In the genomic region with DNA sequence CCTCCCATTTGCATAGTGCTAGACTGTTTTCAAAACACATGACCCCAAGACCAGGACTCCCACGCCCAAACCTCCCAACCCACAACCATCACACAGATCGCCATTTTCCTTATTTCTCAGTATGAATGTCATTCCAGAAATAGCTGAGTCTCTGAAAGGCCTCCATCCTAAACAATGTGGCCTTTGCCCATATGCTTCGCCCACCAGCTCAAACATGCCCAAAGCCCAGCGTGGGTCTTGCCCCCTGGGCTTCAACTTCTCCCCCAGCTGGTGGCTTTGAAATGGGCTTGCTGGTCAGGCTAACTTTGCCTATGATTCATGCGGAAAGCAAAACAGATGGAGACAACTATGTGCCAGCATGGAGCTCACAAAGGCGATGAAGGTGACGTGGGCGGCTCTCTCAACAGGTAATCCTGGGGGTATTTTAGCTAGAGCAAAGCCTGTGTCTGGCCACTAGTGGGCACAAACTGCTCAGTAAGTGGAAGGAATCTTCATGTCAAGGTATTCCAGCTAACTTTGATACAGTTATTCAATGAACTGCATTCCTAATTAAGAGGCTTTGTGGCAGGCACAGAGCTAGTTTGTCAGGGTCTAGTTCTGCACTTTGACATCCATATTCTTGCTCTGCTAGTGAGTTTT, we compare ENCODE assay signal across 10 cellular contexts. TPM values are rescaled to one million over a fixed set of nuclear protein-coding genes. Genes with fewer than 3 reads are reported as not detected.
DNase-seq lines count a peak whose midpoint lies in the region; ATAC-seq, FAIRE-seq and TF ChIP-seq lines count a peak whose summit lies in the region.
"Had no signal": no experiment of that assay in that cellular context is flagged by ENCODE, and none has a peak within 500 bp of the region (broad histone marks: within the 10 kb centered on the region; RNA-seq: fewer than 3 reads in every experiment).

No MANE protein-coding gene starts in this region.

- no peak overlapping the region for H3K27ac ChIP-seq in A549

- DNase-seq in A549 (ENCODE audit: low read depth in 1 of 2, low spot score in 1 of 2) (peak; percentile 31 to 47), HEK293T (ENCODE audit: extremely low spot score) (peak; percentile 29), astrocyte of the spinal cord (ENCODE audit: low read depth, low spot score) (no peak), islet precursor cell (peak; percentile 52), GM19239 (ENCODE audit: insufficient read length, low spot score) (no peak), NOMO-1 (lab: John Stamatoyannopoulos, UW; ENCODE audit: unreplicated experiment in 2 of 2) (no peak), KG1 (lab: John Stamatoyannopoulos, UW) (no peak)
- DNase-seq in activated naive CD4-positive, alpha-beta T cell treated with Interleukin-2 at 50 U/mL for 16 hours = no peak
- DNase-seq: NCI-H1092 had no signal

- H3K4me3 ChIP-seq in A549 = no peak overlapping the region
- no peak overlapping the region for H3K4me3 ChIP-seq in astrocyte of the spinal cord (ENCODE audit: low read depth, low read length)

- CTCF ChIA-PET in A549 (lab: Yijun Ruan, JAX) (interaction anchor here (0.6 to 8.0 kb wide), 13 partner anchors 10 to 716 kb away, joined by 3 to 78 read pairs (median 3); no protein-coding TSS in a partner anchor), HEK293T (lab: Yijun Ruan, JAX) (interaction anchor here (1.1 to 2.0 kb wide), 4 partner anchors 9 to 255 kb away, joined by 3 to 13 read pairs (median 5); no protein-coding TSS in a partner anchor)

- no peak overlapping the region for H3K4me2 ChIP-seq in A549

- H3K9me3 ChIP-seq in A549 = 0 out of 3 replicates have a peak, but pooled peaks cover 2% of the 10 kb centered on the region

- 95% methylated on average over 8 of the region's 8 CpGs for WGBS in A549 (ENCODE audit: missing lambda C conversion rate)

- peak; percentile 47 to 67; a peak in 3 of 5 replicates for TF ChIP-seq RAD21 in A549 (conservative IDR thresholded peaks at IDR 0.05 in 1 of 2, IDR thresholded peaks at IDR 0.05 in 1 of 2)

- TF ChIP-seq EP300 in A549 (IDR thresholded peaks at IDR 0.05) = no peak

- TF ChIP-seq CTCF in A549 (IDR thresholded peaks at IDR 0.05) (peak; percentile 51), astrocyte of the spinal cord (IDR thresholded peaks at IDR 0.05; ENCODE audit: low read depth, low read length) (peak; percentile 56)

- POLR2A ChIA-PET in A549 (lab: Yijun Ruan, JAX) (no interaction called here), HEK293T (lab: Yijun Ruan, JAX) (no interaction called here)

- FAIRE-seq in A549 (lab: Jason Lieb, UNC) = no peak
- FAIRE-seq in GM19239 (lab: Jason Lieb, UNC) = no peak
- FAIRE-seq: frontal cortex had no signal

- no peak for TF ChIP-seq POLR2A in A549 (IDR thresholded peaks at IDR 0.05; ENCODE audit: low read length)

- peak; percentile 47 to 58; a peak in 3 of 6 replicates for ATAC-seq in A549

- no peaks in the 10 kb centered on the region for H3K4me1 ChIP-seq in A549

- in situ Hi-C loops in astrocyte of the spinal cord (cut with HindIII; ENCODE audit: low sequenced_read_pairs) = no loop called here

TF ChIP-seq in A549, 52 proteins besides CTCF, POLR2A, EP300 and RAD21:
- TF ChIP-seq RNF2 (IDR thresholded peaks at IDR 0.05; ENCODE audit: borderline replicate concordance, low read depth) (no peak), RFX5 (IDR thresholded peaks at IDR 0.05) (no peak), SREBF2 (IDR thresholded peaks at IDR 0.05) (no peak), FOXS1 (CRISPR knock-in tag; IDR thresholded peaks at IDR 0.05) (no peak), FOSL2 (IDR thresholded peaks at IDR 0.05) (no peak), FOSL2 (CRISPR knock-in tag; IDR thresholded peaks at IDR 0.05) (no peak), BCL3 (IDR thresholded peaks at IDR 0.05) (no peak), HOXB5 (CRISPR knock-in tag; IDR thresholded peaks at IDR 0.05) (no peak), EHMT2 (IDR thresholded peaks at IDR 0.05; ENCODE audit: low read depth) (no peak), KDM1A (IDR thresholded peaks at IDR 0.05; ENCODE audit: low read depth) (no peak), SMC3 (IDR thresholded peaks at IDR 0.05) (no peak; the same call in 2 of the 3 replicates), RCOR1 (IDR thresholded peaks at IDR 0.05; ENCODE audit: low read depth, low read length) (no peak), ZSCAN20 (CRISPR knock-in tag; IDR thresholded peaks at IDR 0.05) (no peak), GATA3 (IDR thresholded peaks at IDR 0.05; ENCODE audit: borderline replicate concordance) (no peak)
- TF ChIP-seq, protein P1, sequence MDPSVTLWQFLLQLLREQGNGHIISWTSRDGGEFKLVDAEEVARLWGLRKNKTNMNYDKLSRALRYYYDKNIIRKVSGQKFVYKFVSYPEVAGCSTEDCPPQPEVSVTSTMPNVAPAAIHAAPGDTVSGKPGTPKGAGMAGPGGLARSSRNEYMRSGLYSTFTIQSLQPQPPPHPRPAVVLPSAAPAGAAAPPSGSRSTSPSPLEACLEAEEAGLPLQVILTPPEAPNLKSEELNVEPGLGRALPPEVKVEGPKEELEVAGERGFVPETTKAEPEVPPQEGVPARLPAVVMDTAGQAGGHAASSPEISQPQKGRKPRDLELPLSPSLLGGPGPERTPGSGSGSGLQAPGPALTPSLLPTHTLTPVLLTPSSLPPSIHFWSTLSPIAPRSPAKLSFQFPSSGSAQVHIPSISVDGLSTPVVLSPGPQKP (IDR thresholded peaks at IDR 0.05; ENCODE audit: low read depth, low read length) = no peak
- TF ChIP-seq, protein P2, sequence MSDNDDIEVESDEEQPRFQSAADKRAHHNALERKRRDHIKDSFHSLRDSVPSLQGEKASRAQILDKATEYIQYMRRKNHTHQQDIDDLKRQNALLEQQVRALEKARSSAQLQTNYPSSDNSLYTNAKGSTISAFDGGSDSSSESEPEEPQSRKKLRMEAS (IDR thresholded peaks at IDR 0.05) = no peak

TF ChIP-seq in HEK293T, 16 proteins besides CTCF, POLR2A, EP300 and RAD21:
- TF ChIP-seq NFRKB (IDR thresholded peaks at IDR 0.05) (no peak), CTBP1 (IDR thresholded peaks at IDR 0.05; ENCODE audit: borderline replicate concordance) (no peak), FOXK2 (IDR thresholded peaks at IDR 0.05) (no peak), SP1 (IDR thresholded peaks at IDR 0.05) (no peak)

RNA-seq across cellular contexts. Expression of gene PMP22, which starts 17.1 kb away (rescaled TPM):
- 102 and 131 TPM in 2 replicates for polyA plus RNA-seq in A549 (2011; rRNA removed)
- 213 and 232 TPM in 2 replicates for polyA plus RNA-seq in A549 (2012; cell fraction: cytosol; rRNA removed)
- polyA plus RNA-seq in A549 (2012; cell fraction: nucleus; rRNA removed) = 159 and 171 TPM in 2 replicates
- 39.1 to 40.7 TPM (median 40.1 TPM) in 3 replicates for polyA plus RNA-seq in A549 (2017; fragmentation: RNase III; extraction: RNeasy Plus Mini Kit Qiagen cat#74134 plus additional on column Dnase treatment)
- 168 and 199 TPM in 2 replicates for polyA minus RNA-seq in A549 (2011; rRNA and poly(A)+ RNA removed)

Comparison
In these comparisons a context has a peak if more than half of its experiments do, and no peak if none do; other contexts are left out.
1. DNase-seq: peak in A549 (2 of 2), HEK293T (single experiment) and islet precursor cell (single experiment); none in astrocyte of the spinal cord (single experiment), activated naive CD4-positive, alpha-beta T cell treated with Interleukin-2 at 50 U/mL for 16 hours (single experiment), GM19239 (single experiment), NOMO-1 (0 of 2) and KG1 (single experiment).